Comparison of ENCODE assay signal across 1 cellular context in genomic region chr4:6709230-6710114, GRCh38.
TF ChIP-seq lines count a peak whose summit lies in the region.

MRFAP1L1 (minus strand) TSS chr4:6709865; CDS start chr4:6709629, 236 bp downstream.

TF ChIP-seq in HepG2, 621 proteins besides CTCF, POLR2A, EP300 and RAD21 (continued from another document and continues in another):
- no peak for TF ChIP-seq TRAFD1 (CRISPR knock-in tag; IDR thresholded peaks at IDR 0.05; ENCODE audit: borderline replicate concordance)
- TF ChIP-seq ZFP62 (CRISPR knock-in tag; IDR thresholded peaks at IDR 0.05), result no peak
- TF ChIP-seq PITX1 (CRISPR knock-in tag; IDR thresholded peaks at IDR 0.05), result peak; percentile 72; the same call in 1 of the 2 replicates
- TF ChIP-seq ZC3H4 (CRISPR knock-in tag; IDR thresholded peaks at IDR 0.05; ENCODE audit: borderline replicate concordance), result 0 out of 2 replicates have a peak, but pooled peaks have one; percentile 23
- TF ChIP-seq ZNF775 (CRISPR knock-in tag; IDR thresholded peaks at IDR 0.05; ENCODE audit: borderline replicate concordance), result no peak
- no peak for TF ChIP-seq ZNF850 (CRISPR knock-in tag; conservative IDR thresholded peaks at IDR 0.05)
- TF ChIP-seq KAT7 (CRISPR knock-in tag; IDR thresholded peaks at IDR 0.05; ENCODE audit: borderline replicate concordance), result no peak
- no peak for TF ChIP-seq ZFP82 (CRISPR knock-in tag; IDR thresholded peaks at IDR 0.05; ENCODE audit: borderline replicate concordance)
- TF ChIP-seq ZSCAN31 (CRISPR knock-in tag; IDR thresholded peaks at IDR 0.05; ENCODE audit: low read depth), result no peak
- TF ChIP-seq ZNF709 (CRISPR knock-in tag; IDR thresholded peaks at IDR 0.05), result no peak
- TF ChIP-seq ETV5 (CRISPR knock-in tag; IDR thresholded peaks at IDR 0.05; ENCODE audit: borderline replicate concordance), result 0 out of 2 replicates have a peak, but pooled peaks have one; percentile 32
- TF ChIP-seq MNT (IDR thresholded peaks at IDR 0.05), result 0 out of 2 replicates have a peak, but pooled peaks have one; percentile 5
- peak; percentile 78 for TF ChIP-seq GABPB1 (CRISPR knock-in tag; IDR thresholded peaks at IDR 0.05)
- no peak for TF ChIP-seq SNAPC5 (CRISPR knock-in tag; IDR thresholded peaks at IDR 0.05; ENCODE audit: borderline replicate concordance)
- TF ChIP-seq FOXA1 (IDR thresholded peaks at IDR 0.05), result no peak
- 0 out of 2 replicates have a peak, but pooled peaks have one; percentile 16 for TF ChIP-seq FOXA1 (CRISPR knock-in tag; IDR thresholded peaks at IDR 0.05)
- TF ChIP-seq HMGXB4 (CRISPR knock-in tag; IDR thresholded peaks at IDR 0.05; ENCODE audit: borderline replicate concordance in 1 of 2, low read depth in 1 of 2), result peak in 1 of 2 experiments; percentile 81; a peak in 2 of 4 replicates
- TF ChIP-seq THYN1 (CRISPR knock-in tag; IDR thresholded peaks at IDR 0.05; ENCODE audit: borderline replicate concordance, low read depth), result no peak
- peak; percentile 87 for TF ChIP-seq ZFY (CRISPR knock-in tag; IDR thresholded peaks at IDR 0.05)
- no peak for TF ChIP-seq EHMT2 (IDR thresholded peaks at IDR 0.05; ENCODE audit: borderline replicate concordance, low read depth, low read length)
- TF ChIP-seq ZNF543 (CRISPR knock-in tag; IDR thresholded peaks at IDR 0.05), result peak; percentile 28; the same call in 1 of the 2 replicates
- 0 out of 2 replicates have a peak, but pooled peaks have one; percentile 15 for TF ChIP-seq AHDC1 (CRISPR knock-in tag; IDR thresholded peaks at IDR 0.05; ENCODE audit: borderline replicate concordance)
- TF ChIP-seq MXI1 (IDR thresholded peaks at IDR 0.05; ENCODE audit: borderline replicate concordance, low read depth, low read length), result peak; percentile 61; the same call in 1 of the 3 replicates
- TF ChIP-seq ZNF788 (CRISPR knock-in tag; IDR thresholded peaks at IDR 0.05; ENCODE audit: borderline replicate concordance), result 0 out of 2 replicates have a peak, but pooled peaks have one; percentile 67
- no peak for TF ChIP-seq ZNF431 (CRISPR knock-in tag; IDR thresholded peaks at IDR 0.05; ENCODE audit: borderline replicate concordance, low read depth)
- TF ChIP-seq AGO1 (IDR thresholded peaks at IDR 0.05; ENCODE audit: low read depth, low read length, poor library complexity, severe bottlenecking), result no peak
- TF ChIP-seq SSRP1 (CRISPR knock-in tag; IDR thresholded peaks at IDR 0.05), result no peak
- TF ChIP-seq CCAR2 (optimal IDR thresholded peaks at IDR 0.05; ENCODE audit: low read depth, low read length), result no peak
- TF ChIP-seq ZGPAT (CRISPR knock-in tag; IDR thresholded peaks at IDR 0.05), result peak; percentile 71; the same call in 1 of the 2 replicates
- no peak for TF ChIP-seq SOX6 (IDR thresholded peaks at IDR 0.05)
- TF ChIP-seq SOX6 (CRISPR knock-in tag; IDR thresholded peaks at IDR 0.05), result peak; percentile 30; the same call in 1 of the 2 replicates
- TF ChIP-seq NR0B2 (CRISPR knock-in tag; IDR thresholded peaks at IDR 0.05), result peak; percentile 72
- TF ChIP-seq ZNF766 (CRISPR knock-in tag; IDR thresholded peaks at IDR 0.05; ENCODE audit: borderline replicate concordance), result no peak
- TF ChIP-seq PPARG (CRISPR knock-in tag; conservative IDR thresholded peaks at IDR 0.05), result 0 out of 2 replicates have a peak, but pooled peaks have one; percentile 10
- TF ChIP-seq ZNF362 (CRISPR knock-in tag; IDR thresholded peaks at IDR 0.05; ENCODE audit: borderline replicate concordance), result no peak
- peak; percentile 23; the same call in 1 of the 2 replicates for TF ChIP-seq ZNF12 (CRISPR knock-in tag; IDR thresholded peaks at IDR 0.05)
- TF ChIP-seq PATZ1 (CRISPR knock-in tag; IDR thresholded peaks at IDR 0.05), result no peak
- no peak for TF ChIP-seq ZSCAN5A (CRISPR knock-in tag; IDR thresholded peaks at IDR 0.05; ENCODE audit: borderline replicate concordance)
